ENCODE assay signal across 2 cellular contexts in the genomic region with DNA sequence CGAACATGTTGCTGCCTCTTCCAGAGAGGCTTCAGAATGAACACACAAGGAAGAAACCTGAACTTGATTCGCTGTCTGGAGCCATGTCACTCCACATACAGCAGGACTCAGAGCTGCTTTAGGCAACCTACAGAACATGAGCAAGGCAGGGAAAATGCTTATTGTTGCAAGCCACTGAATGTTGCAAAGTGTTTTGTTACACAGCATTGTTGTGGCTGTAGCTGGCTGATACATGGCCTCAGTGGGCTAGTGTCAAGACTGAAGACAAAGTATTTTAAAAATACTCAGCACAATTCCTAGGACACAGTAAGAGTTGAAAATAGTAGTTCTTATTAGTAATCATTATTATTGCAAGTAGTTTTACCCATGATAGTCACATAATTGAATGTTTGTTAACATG.
TF ChIP-seq lines count a peak whose summit lies in the region.

No MANE protein-coding gene starts in this region.

TF ChIP-seq in HEK293, 187 proteins besides CTCF, POLR2A, EP300 and RAD21:
- TF ChIP-seq, protein P1, sequence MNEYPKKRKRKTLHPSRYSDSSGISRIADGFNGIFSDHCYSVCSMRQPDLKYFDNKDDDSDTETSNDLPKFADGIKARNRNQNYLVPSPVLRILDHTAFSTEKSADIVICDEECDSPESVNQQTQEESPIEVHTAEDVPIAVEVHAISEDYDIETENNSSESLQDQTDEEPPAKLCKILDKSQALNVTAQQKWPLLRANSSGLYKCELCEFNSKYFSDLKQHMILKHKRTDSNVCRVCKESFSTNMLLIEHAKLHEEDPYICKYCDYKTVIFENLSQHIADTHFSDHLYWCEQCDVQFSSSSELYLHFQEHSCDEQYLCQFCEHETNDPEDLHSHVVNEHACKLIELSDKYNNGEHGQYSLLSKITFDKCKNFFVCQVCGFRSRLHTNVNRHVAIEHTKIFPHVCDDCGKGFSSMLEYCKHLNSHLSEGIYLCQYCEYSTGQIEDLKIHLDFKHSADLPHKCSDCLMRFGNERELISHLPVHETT (tag by site-specific recombination; IDR thresholded peaks at IDR 0.05), result no peak
- no peak for TF ChIP-seq MZF1 (tag by site-specific recombination; IDR thresholded peaks at IDR 0.05; ENCODE audit: borderline replicate concordance)
- TF ChIP-seq PRDM4 (tag by site-specific recombination; IDR thresholded peaks at IDR 0.05), result no peak
- no peak for TF ChIP-seq ZNF121 (tag by site-specific recombination; IDR thresholded peaks at IDR 0.05)
- no peak for TF ChIP-seq ZNF670 (tag by site-specific recombination; IDR thresholded peaks at IDR 0.05; ENCODE audit: low read depth)
- TF ChIP-seq PRDM1 (tag by site-specific recombination; IDR thresholded peaks at IDR 0.05), result no peak
- TF ChIP-seq, protein P2, sequence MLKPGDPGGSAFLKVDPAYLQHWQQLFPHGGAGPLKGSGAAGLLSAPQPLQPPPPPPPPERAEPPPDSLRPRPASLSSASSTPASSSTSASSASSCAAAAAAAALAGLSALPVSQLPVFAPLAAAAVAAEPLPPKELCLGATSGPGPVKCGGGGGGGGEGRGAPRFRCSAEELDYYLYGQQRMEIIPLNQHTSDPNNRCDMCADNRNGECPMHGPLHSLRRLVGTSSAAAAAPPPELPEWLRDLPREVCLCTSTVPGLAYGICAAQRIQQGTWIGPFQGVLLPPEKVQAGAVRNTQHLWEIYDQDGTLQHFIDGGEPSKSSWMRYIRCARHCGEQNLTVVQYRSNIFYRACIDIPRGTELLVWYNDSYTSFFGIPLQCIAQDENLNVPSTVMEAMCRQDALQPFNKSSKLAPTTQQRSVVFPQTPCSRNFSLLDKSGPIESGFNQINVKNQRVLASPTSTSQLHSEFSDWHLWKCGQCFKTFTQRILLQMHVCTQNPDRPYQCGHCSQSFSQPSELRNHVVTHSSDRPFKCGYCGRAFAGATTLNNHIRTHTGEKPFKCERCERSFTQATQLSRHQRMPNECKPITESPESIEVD (tag by site-specific recombination; IDR thresholded peaks at IDR 0.05), result no peak
- TF ChIP-seq ZNF138 (tag by site-specific recombination; IDR thresholded peaks at IDR 0.05; ENCODE audit: borderline replicate concordance), result no peak
- TF ChIP-seq ZNF350 (tag by site-specific recombination; IDR thresholded peaks at IDR 0.05), result no peak
- peak; percentile 87; the same call in 1 of the 2 replicates for TF ChIP-seq TRIM28 (IDR thresholded peaks at IDR 0.05; ENCODE audit: borderline replicate concordance, low read length)
- TF ChIP-seq RBAK (tag by site-specific recombination; IDR thresholded peaks at IDR 0.05), result peak; percentile 97
- no peak for TF ChIP-seq ZBTB48 (tag by site-specific recombination; IDR thresholded peaks at IDR 0.05)
- TF ChIP-seq KLF17 (tag by site-specific recombination; IDR thresholded peaks at IDR 0.05), result no peak
- TF ChIP-seq ZNF560 (tag by site-specific recombination; IDR thresholded peaks at IDR 0.05; ENCODE audit: borderline replicate concordance), result no peak
- TF ChIP-seq SETDB1 (IDR thresholded peaks at IDR 0.05; ENCODE audit: insufficient read length, low read length), result peak; percentile 61
- TF ChIP-seq ZNF621 (tag by site-specific recombination; IDR thresholded peaks at IDR 0.05), result no peak
- no peak for TF ChIP-seq ZEB2 (tag by site-specific recombination; IDR thresholded peaks at IDR 0.05)

TF ChIP-seq in K562, 482 proteins besides CTCF, POLR2A, EP300 and RAD21 (continued from another document):
- TF ChIP-seq FOXP4 (CRISPR knock-in tag; IDR thresholded peaks at IDR 0.05; ENCODE audit: borderline replicate concordance), result no peak
- TF ChIP-seq, protein P3, sequence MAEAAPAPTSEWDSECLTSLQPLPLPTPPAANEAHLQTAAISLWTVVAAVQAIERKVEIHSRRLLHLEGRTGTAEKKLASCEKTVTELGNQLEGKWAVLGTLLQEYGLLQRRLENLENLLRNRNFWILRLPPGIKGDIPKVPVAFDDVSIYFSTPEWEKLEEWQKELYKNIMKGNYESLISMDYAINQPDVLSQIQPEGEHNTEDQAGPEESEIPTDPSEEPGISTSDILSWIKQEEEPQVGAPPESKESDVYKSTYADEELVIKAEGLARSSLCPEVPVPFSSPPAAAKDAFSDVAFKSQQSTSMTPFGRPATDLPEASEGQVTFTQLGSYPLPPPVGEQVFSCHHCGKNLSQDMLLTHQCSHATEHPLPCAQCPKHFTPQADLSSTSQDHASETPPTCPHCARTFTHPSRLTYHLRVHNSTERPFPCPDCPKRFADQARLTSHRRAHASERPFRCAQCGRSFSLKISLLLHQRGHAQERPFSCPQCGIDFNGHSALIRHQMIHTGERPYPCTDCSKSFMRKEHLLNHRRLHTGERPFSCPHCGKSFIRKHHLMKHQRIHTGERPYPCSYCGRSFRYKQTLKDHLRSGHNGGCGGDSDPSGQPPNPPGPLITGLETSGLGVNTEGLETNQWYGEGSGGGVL (CRISPR knock-in tag; IDR thresholded peaks at IDR 0.05), result no peak
- no peak for TF ChIP-seq SIRT6 (IDR thresholded peaks at IDR 0.05; ENCODE audit: low read depth, low read length)
- no peak for TF ChIP-seq BCL6 (CRISPR knock-in tag; IDR thresholded peaks at IDR 0.05)
- TF ChIP-seq ZZZ3 (IDR thresholded peaks at IDR 0.05), result no peak
- no peak for TF ChIP-seq CBFB (CRISPR knock-in tag; IDR thresholded peaks at IDR 0.05)
- peak; percentile 22 for TF ChIP-seq RBM25 (IDR thresholded peaks at IDR 0.05; ENCODE audit: low read depth, low read length, severe bottlenecking)
- no peak for TF ChIP-seq ZFP36 (IDR thresholded peaks at IDR 0.05; ENCODE audit: low read depth, low read length, partially characterized antibody)
